8 cellular contexts compared by ENCODE assay signal in genomic region chr1:113931456-113931855, GRCh38. TPM values are rescaled to one million over a fixed set of nuclear protein-coding genes. Genes with fewer than 3 reads are reported as not detected.
A peak's percentile ranks its signal among the peaks of the same experiment; 100 is the strongest.
DNase-seq lines count a peak whose midpoint lies in the region; ATAC-seq and TF ChIP-seq lines count a peak whose summit lies in the region.

No MANE protein-coding gene starts in this region.

- DNase-seq in CD8-positive, alpha-beta T cell = no peak
- no peak for DNase-seq in mammary epithelial cell
- peak in 4 of 10 donors; percentile 43 to 83 (median 74) for DNase-seq in naive thymus-derived CD8-positive, alpha-beta T cell
- DNase-seq in BE2C = no peak
- DNase-seq in lower leg skin (ENCODE audit: low spot score in 2 of 2) = no peak
- no peak for DNase-seq in H7
- no peak for DNase-seq in NCI-H2196 treated with DMSO at 0.1 percent for 48 hours (lab: John Stamatoyannopoulos, UW; ENCODE audit: unreplicated experiment)

- CTCF ChIA-PET in CD8-positive, alpha-beta T cell (lab: Charles Lee) = interaction anchor here (0.6 to 5.3 kb wide), 13 partner anchors 9 to 351 kb away, joined by 3 to 61 read pairs (median 6); partner anchors contain the start of genes AP4B1, DCLRE1B and OLFML3
- CTCF ChIA-PET in mammary epithelial cell (lab: Charles Lee; ENCODE audit: low non-redundant PET) = no interaction called here

- peak overlapping the region; percentile 89 for H3K4me3 Mint-ChIP-seq in CD8-positive, alpha-beta T cell
- H3K4me3 Mint-ChIP-seq in naive thymus-derived CD8-positive, alpha-beta T cell = peak overlapping the region; percentile 82 to 98 (median 96)

- POLR2A ChIA-PET in CD8-positive, alpha-beta T cell (lab: Charles Lee) = interaction anchor here (1.2 to 5.4 kb wide), 9 partner anchors 9 to 120 kb away, joined by 3 to 119 read pairs (median 19); partner anchors contain the start of genes AP4B1 and DCLRE1B
- POLR2A ChIA-PET in naive thymus-derived CD8-positive, alpha-beta T cell (lab: Charles Lee) = interaction anchor here (0.7 to 10.2 kb wide), 11 partner anchors 8 to 411 kb away, joined by 3 to 179 read pairs (median 6); partner anchors contain the start of genes AP4B1, DCLRE1B and RSBN1

- H3K9me3 Mint-ChIP-seq in CD8-positive, alpha-beta T cell = no peaks in the 10 kb centered on the region
- H3K9me3 Mint-ChIP-seq in naive thymus-derived CD8-positive, alpha-beta T cell = no peaks in the 10 kb centered on the region

- no peaks in the 10 kb centered on the region for H3K27me3 Mint-ChIP-seq in CD8-positive, alpha-beta T cell (ENCODE audit: low read depth)
- peaks cover 0 to 4% (median 0%) of the 10 kb centered on the region in 5 donors for H3K27me3 Mint-ChIP-seq in naive thymus-derived CD8-positive, alpha-beta T cell

- H3K4me2 ChIP-seq in Loucy (ENCODE audit: low read depth, low read length, poor library complexity, severe bottlenecking) (peak overlapping the region; percentile 100), mammary epithelial cell (ENCODE audit: insufficient read depth, low read depth, low read length) (peak overlapping the region; percentile 84)

- no peak overlapping the region for H2AFZ ChIP-seq in Loucy (ENCODE audit: low read length)
- no peak overlapping the region for H2AFZ ChIP-seq in mammary epithelial cell (ENCODE audit: low read depth, low read length)

- peaks cover 70% of the 10 kb centered on the region for H3K4me1 Mint-ChIP-seq in CD8-positive, alpha-beta T cell (ENCODE audit: low read depth)
- peaks cover 45 to 79% (median 66%) of the 10 kb centered on the region in 4 donors for H3K4me1 Mint-ChIP-seq in naive thymus-derived CD8-positive, alpha-beta T cell

- no peaks in the 10 kb centered on the region for H3K9me3 ChIP-seq in CD8-positive, alpha-beta T cell (ENCODE audit: low read length)
- H3K9me3 ChIP-seq in Loucy (ENCODE audit: insufficient read depth, low read depth, low read length) = no peaks in the 10 kb centered on the region
- H3K9me3 ChIP-seq in mammary epithelial cell (replicated peaks; ENCODE audit: insufficient read depth, low read length) = no peaks in the 10 kb centered on the region
- no peaks in the 10 kb centered on the region for H3K9me3 ChIP-seq in BE2C

- no TSS peak for BruUV-seq in mammary epithelial cell (replicated peaks; lab: Mats Ljungman, UMichigan)

- H4K20me1 ChIP-seq in Loucy (ENCODE audit: insufficient read depth, low read length, poor library complexity, severe bottlenecking) (peaks cover 65% of the 10 kb centered on the region), mammary epithelial cell (ENCODE audit: insufficient read depth, low read length) (no peaks in the 10 kb centered on the region)

- no peaks in the 10 kb centered on the region for H3K9me2 ChIP-seq in Loucy (replicated peaks; ENCODE audit: low read depth, low read length)

- intact Hi-C loops in CD8-positive, alpha-beta T cell (cut with DNase I, micrococcal nuclease) = loop anchor here in 1 of 2 experiments (1.0 to 10.0 kb wide), 5 partner anchors 9 to 1307 kb away; partner anchors contain the start of gene CSDE1
- intact Hi-C loops in mammary epithelial cell (cut with micrococcal nuclease) = no loop called here
- intact Hi-C loops in lower leg skin (cut with DNase I; ENCODE audit: low total_unique reads) = no loop called here

- peaks cover 13% of the 10 kb centered on the region; the same call in 1 of the 2 replicates for H3F3A ChIP-seq in Loucy (ENCODE audit: low read depth)

- TF ChIP-seq POLR2A in lower leg skin (IDR thresholded peaks at IDR 0.05) = no peak

- peaks cover 67% of the 10 kb centered on the region for H3K79me2 ChIP-seq in Loucy (ENCODE audit: insufficient read depth, low read length)
- H3K79me2 ChIP-seq in mammary epithelial cell (ENCODE audit: insufficient read depth, low read length) = peaks cover 70% of the 10 kb centered on the region

- H3K36me3 ChIP-seq in CD8-positive, alpha-beta T cell (ENCODE audit: insufficient read depth, low read length) = no peaks in the 10 kb centered on the region
- H3K36me3 ChIP-seq in Loucy (ENCODE audit: insufficient read depth, low read length) (no peaks in the 10 kb centered on the region), mammary epithelial cell (ENCODE audit: insufficient read depth, low read length) (no peaks in the 10 kb centered on the region), BE2C (0 out of 2 replicates have a peak, but pooled peaks cover 3% of the 10 kb centered on the region), H7 (replicated peaks; ENCODE audit: control insufficient read depth, insufficient read depth, low read length) (no peaks in the 10 kb centered on the region)

- dilution Hi-C loops in mammary epithelial cell (cut with HindIII; ENCODE audit: low sequenced_read_pairs) = loop anchor here (5.0 kb wide), 1 partner anchor 46 kb away; the partner anchor contains the start of gene OLFML3

- peaks cover 60% of the 10 kb centered on the region for H3K4me1 ChIP-seq in CD8-positive, alpha-beta T cell (ENCODE audit: insufficient read depth, low read length)
- peaks cover 60% of the 10 kb centered on the region for H3K4me1 ChIP-seq in Loucy (ENCODE audit: insufficient read depth, low read length, poor library complexity, severe bottlenecking)
- H3K4me1 ChIP-seq in mammary epithelial cell (ENCODE audit: insufficient read depth, low read length) = peaks cover 23% of the 10 kb centered on the region
- 0 out of 2 replicates have a peak, but pooled peaks cover 2% of the 10 kb centered on the region for H3K4me1 ChIP-seq in BE2C

- no peak for ATAC-seq in CD8-positive, alpha-beta T cell
- ATAC-seq in naive thymus-derived CD8-positive, alpha-beta T cell = peak; percentile 4 to 22

- WGBS in mammary epithelial cell (ENCODE audit: low coverage, missing lambda C conversion rate) = 65% methylated on average over 3 of the region's 3 CpGs
- WGBS in lower leg skin, 2 donors = 12 to 13% methylated on average over 3 of the region's 3 CpGs

- no peak for TF ChIP-seq CTCF in CD8-positive, alpha-beta T cell (IDR thresholded peaks at IDR 0.05)
- TF ChIP-seq CTCF in Loucy (conservative IDR thresholded peaks at IDR 0.05; ENCODE audit: low read length) (no peak), mammary epithelial cell (conservative IDR thresholded peaks at IDR 0.05 in 1 of 2, IDR thresholded peaks at IDR 0.05 in 1 of 2; ENCODE audit: extremely low read depth in 1 of 2, insufficient read depth in 1 of 2, low read depth in 1 of 2, low read length in 2 of 2) (no peak), BE2C (IDR thresholded peaks at IDR 0.05; ENCODE audit: low read depth, low read length) (no peak), lower leg skin (IDR thresholded peaks at IDR 0.05) (no peak)

- no peaks in the 10 kb centered on the region for H3K27me3 ChIP-seq in CD8-positive, alpha-beta T cell (ENCODE audit: insufficient read depth, low read length)
- no peaks in the 10 kb centered on the region for H3K27me3 ChIP-seq in Loucy (ENCODE audit: insufficient read depth, low read length, poor library complexity, severe bottlenecking)
- no peaks in the 10 kb centered on the region for H3K27me3 ChIP-seq in mammary epithelial cell (ENCODE audit: insufficient read depth, low read length)
- H3K27me3 ChIP-seq in BE2C = no peaks in the 10 kb centered on the region
- H3K27me3 ChIP-seq in H7 (ENCODE audit: control insufficient read depth, insufficient read depth, low read length) = peaks cover 1% of the 10 kb centered on the region; the same call in 1 of the 2 replicates

- H3K27ac ChIP-seq in CD8-positive, alpha-beta T cell (ENCODE audit: low read depth, low read length) = peak overlapping the region; percentile 97
- H3K27ac ChIP-seq in mammary epithelial cell (ENCODE audit: insufficient read depth, low read depth, low read length) = peak overlapping the region; percentile 89

- H3K27ac Mint-ChIP-seq in CD8-positive, alpha-beta T cell = peak overlapping the region; percentile 98
- peak overlapping the region; percentile 97 to 100 (median 99) for H3K27ac Mint-ChIP-seq in naive thymus-derived CD8-positive, alpha-beta T cell

- H3K36me3 Mint-ChIP-seq in CD8-positive, alpha-beta T cell = peaks cover 37% of the 10 kb centered on the region
- H3K36me3 Mint-ChIP-seq in naive thymus-derived CD8-positive, alpha-beta T cell = peaks cover 0 to 8% (median 4%) of the 10 kb centered on the region in 3 donors

- H3K9ac ChIP-seq in Loucy (ENCODE audit: low read depth, low read length, poor library complexity, severe bottlenecking) (peak overlapping the region; percentile 80), mammary epithelial cell (ENCODE audit: insufficient read depth, low read length) (no peak overlapping the region)

- peak overlapping the region; percentile 89 for H3K4me3 ChIP-seq in CD8-positive, alpha-beta T cell (ENCODE audit: low read depth, low read length)
- H3K4me3 ChIP-seq in Loucy (ENCODE audit: low read length, poor library complexity, severe bottlenecking) (peak overlapping the region; percentile 79), mammary epithelial cell (replicated peaks in 1 of 3; ENCODE audit: insufficient read depth in 1 of 3, low read depth in 2 of 3, low read length in 3 of 3) (peak overlapping the region in 1 of 3 experiments; percentile 47), BE2C (ENCODE audit: low read depth, low read length) (no peak overlapping the region), lower leg skin (ENCODE audit: low read depth, poor library complexity, severe bottlenecking) (no peak overlapping the region), H7 (ENCODE audit: insufficient read depth, low read depth, low read length) (no peak overlapping the region)

- in situ Hi-C loops in mammary epithelial cell (cut with MboI; ENCODE audit: low sequenced_read_pairs in 2 of 2) = no loop called here

RNA-seq across cellular contexts. Expression of gene HIPK1, which starts 2.3 kb away (rescaled TPM):
- total RNA-seq in CD8-positive, alpha-beta T cell = 100 to 1,000 TPM; 301 to 312 TPM
- total RNA-seq in mammary epithelial cell (10 to 100 TPM; 29.3 to 38.4 TPM), lower leg skin (10 to 100 TPM; 47.6 to 58.3 (median 54.5) TPM)
- 25.2 TPM for polyA plus RNA-seq in mammary epithelial cell
- 32.7 TPM for polyA minus RNA-seq in mammary epithelial cell
- 100 to 1,000 TPM; 123 to 138 TPM for total RNA-seq in naive thymus-derived CD8-positive, alpha-beta T cell
- 10 to 100 TPM; 14.5 to 19.3 (median 17.5) TPM for polyA plus RNA-seq in naive thymus-derived CD8-positive, alpha-beta T cell
- polyA plus RNA-seq in BE2C (2012; ENCODE audit: insufficient read depth, insufficient read length, low read depth) = 27.5 TPM
- 33.4 and 39.1 TPM in 2 replicates for total RNA-seq in H7 (2014; rRNA removed; shearing (Covaris generic))

RNA-seq across cellular contexts. Expression of gene DCLRE1B, which starts 26.3 kb away (rescaled TPM):
- total RNA-seq in CD8-positive, alpha-beta T cell = 1 to 10 TPM; 8.1 to 9.1 TPM
- total RNA-seq in mammary epithelial cell (10 to 100 TPM in 1 of 2 donors, 1 to 10 TPM in 1; 4.7 to 12.1 TPM), lower leg skin (1 to 10 TPM; 2.1 to 4.4 (median 3.5) TPM)
- 8.6 TPM for polyA plus RNA-seq in mammary epithelial cell
- 14.4 TPM for polyA minus RNA-seq in mammary epithelial cell
- 1 to 10 TPM; 5.2 to 5.5 TPM for total RNA-seq in naive thymus-derived CD8-positive, alpha-beta T cell
- 1 to 10 TPM; 3.7 to 5.2 (median 4.5) TPM for polyA plus RNA-seq in naive thymus-derived CD8-positive, alpha-beta T cell
- 7.6 TPM for polyA plus RNA-seq in BE2C (2012; ENCODE audit: insufficient read depth, insufficient read length, low read depth)
- 15.1 and 16.6 TPM in 2 replicates for total RNA-seq in H7 (2014; rRNA removed; shearing (Covaris generic))

RNA-seq across cellular contexts. Expression of gene AP4B1, which starts 26.9 kb away (rescaled TPM):
- total RNA-seq in CD8-positive, alpha-beta T cell = 10 to 100 TPM; 63.7 to 67.3 TPM
- total RNA-seq in mammary epithelial cell (10 to 100 TPM in 1 of 2 donors, 1 to 10 TPM in 1; 8.8 to 21.4 TPM), lower leg skin (10 to 100 TPM in 1 of 4 donors, 1 to 10 TPM in 3; 5.3 to 19.1 (median 5.9) TPM)
- 12.7 TPM for polyA plus RNA-seq in mammary epithelial cell
- polyA minus RNA-seq in mammary epithelial cell = 27.3 TPM
- 10 to 100 TPM; 65.1 to 75.2 TPM for total RNA-seq in naive thymus-derived CD8-positive, alpha-beta T cell
- 1 to 10 TPM; 7.9 to 9.6 (median 8.6) TPM for polyA plus RNA-seq in naive thymus-derived CD8-positive, alpha-beta T cell
- polyA plus RNA-seq in BE2C (2012; ENCODE audit: insufficient read depth, insufficient read length, low read depth) = 34.1 TPM
- total RNA-seq in H7 (2014; rRNA removed; shearing (Covaris generic)) = 14.9 TPM in 2 replicates

RNA-seq across cellular contexts. Expression of gene BCL2L15, which starts 44.1 kb away (rescaled TPM):
- 1 to 10 TPM in 1 of 2 experiments, under 1 TPM in 1; 0.89 to 2.0 TPM for total RNA-seq in CD8-positive, alpha-beta T cell
- total RNA-seq in mammary epithelial cell (under 1 TPM in 1 of 2 donors, not detected in 1; 0.68 TPM), lower leg skin (10 to 100 TPM in 1 of 4 donors, 1 to 10 TPM in 1, under 1 TPM in 1, not detected in 1; 0.17 to 86.4 (median 1.4) TPM)
- 0.01 TPM for polyA plus RNA-seq in mammary epithelial cell
- not detected for polyA minus RNA-seq in mammary epithelial cell
- total RNA-seq in naive thymus-derived CD8-positive, alpha-beta T cell = 1 to 10 TPM; 1.3 to 3.3 TPM
- polyA plus RNA-seq in naive thymus-derived CD8-positive, alpha-beta T cell = under 1 TPM in 1 of 3 donors, not detected in 2; 0.03 TPM
- polyA plus RNA-seq in BE2C (2012; ENCODE audit: insufficient read depth, insufficient read length, low read depth) = 0.62 TPM
- total RNA-seq in H7 (2014; rRNA removed; shearing (Covaris generic)) = not detected in 2 replicates

RNA-seq across cellular contexts. Expression of gene OLFML3, which starts 47.8 kb away (rescaled TPM):
- under 1 TPM; 0.49 to 0.67 TPM for total RNA-seq in CD8-positive, alpha-beta T cell
- total RNA-seq in mammary epithelial cell (under 1 TPM; 0.66 to 0.83 TPM), lower leg skin (10 to 100 TPM in 2 of 4 donors, 1 to 10 TPM in 2; 3.7 to 57.9 (median 15.9) TPM)
- 0.73 TPM for polyA plus RNA-seq in mammary epithelial cell
- 2.9 TPM for polyA minus RNA-seq in mammary epithelial cell
- under 1 TPM; 0.36 to 0.49 TPM for total RNA-seq in naive thymus-derived CD8-positive, alpha-beta T cell
- polyA plus RNA-seq in naive thymus-derived CD8-positive, alpha-beta T cell = not detected
- 0.65 TPM for polyA plus RNA-seq in BE2C (2012; ENCODE audit: insufficient read depth, insufficient read length, low read depth)
- 226 and 276 TPM in 2 replicates for total RNA-seq in H7 (2014; rRNA removed; shearing (Covaris generic))

Comparison
In these comparisons a context has a peak if more than half of its experiments do, and no peak if none do; other contexts are left out.
1. H3K4me3 ChIP-seq: peak in CD8-positive, alpha-beta T cell (single experiment) and Loucy (single experiment); none in BE2C (single experiment), lower leg skin (single experiment) and H7 (single experiment).